24 cellular contexts compared by ENCODE assay signal in the genomic region with DNA sequence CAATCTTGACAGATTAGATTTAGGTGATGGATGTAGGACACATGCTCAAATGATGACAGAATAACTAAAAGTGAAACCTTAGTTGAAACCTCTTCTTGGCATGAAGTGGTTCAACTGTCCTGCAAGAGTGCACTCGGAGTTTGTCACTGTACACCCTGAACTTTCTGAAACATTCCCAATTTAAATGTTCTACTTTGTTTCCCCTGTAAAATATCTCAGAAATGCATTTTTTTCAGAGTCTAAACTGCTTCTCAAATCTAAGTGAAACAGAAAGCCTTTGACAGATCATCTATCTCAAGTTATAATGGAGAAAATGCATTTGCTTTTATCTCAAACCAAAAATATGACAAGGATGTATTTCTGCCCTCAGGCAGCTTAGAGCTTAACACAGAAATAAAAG.
DNase-seq lines count a peak whose midpoint lies in the region; ATAC-seq and TF ChIP-seq lines count a peak whose summit lies in the region.
"Had no signal": no experiment of that assay in that cellular context is flagged by ENCODE, and none has a peak within 500 bp of the region (broad histone marks: within the 10 kb centered on the region; RNA-seq: fewer than 3 reads in every experiment).

No MANE protein-coding gene starts in this region.

- WGBS in SK-N-SH (ENCODE audit: low lambda C conversion rate): 81% methylated on average over 1 of the region's 1 CpG

- H3K79me2 ChIP-seq in SK-N-SH (ENCODE audit: insufficient read depth): peaks cover 86% of the 10 kb centered on the region

- TF ChIP-seq CTCF in HFFc6 (IDR thresholded peaks at IDR 0.05): no peak
- no peak for TF ChIP-seq CTCF in SK-N-SH (IDR thresholded peaks at IDR 0.05)
- no peak for TF ChIP-seq CTCF in GM10266 (IDR thresholded peaks at IDR 0.05; ENCODE audit: control insufficient read depth, insufficient read depth, low read depth, missing control alignments)

- no peaks in the 10 kb centered on the region for H3K9me3 ChIP-seq in SK-N-SH
- H3K9me3 ChIP-seq: BE2C, neutrophil, prostate gland, upper lobe of left lung had no signal

- no peak overlapping the region for H2AFZ ChIP-seq in SK-N-SH (ENCODE audit: low read depth)
- H2AFZ ChIP-seq: GM23248 had no signal

- DNase-seq in EH (ENCODE audit: low read depth) (peak; percentile 72), HFFc6 (no peak), SK-N-SH (no peak), myocyte (ENCODE audit: low read depth) (peak; percentile 44), kidney glomerular epithelial cell (lab: John Stamatoyannopoulos, UW) (no peak), GM10266 (ENCODE audit: extremely low spot score) (no peak), NCI-H1930 (lab: John Stamatoyannopoulos, UW) (no peak)
- DNase-seq: activated CD8-positive, alpha-beta memory T cell treated with anti-CD3 and anti-CD28 coated beads, Interleukin-2, amount 50 U/mL, for 4 hours; aorta; BE2C; caudate nucleus; dorsolateral prefrontal cortex; GM23248; head of caudate nucleus; MV-4-11; NCI-H187; NCI-H526 treated with DMSO at 0.1 percent for 48 hours; upper lobe of left lung had no signal

- H3K36me3 Mint-ChIP-seq in HFFc6 (ENCODE audit: low read depth): peaks cover 27% of the 10 kb centered on the region
- H3K36me3 Mint-ChIP-seq: activated naive CD4-positive, alpha-beta T cell treated with anti-CD3 and anti-CD28 coated beads, Interleukin-2, amount 50 U/mL, for 24 hours had no signal

- no peaks in the 10 kb centered on the region for H3K27me3 Mint-ChIP-seq in HFFc6 (ENCODE audit: insufficient read depth)

- POLR2A ChIA-PET in SK-N-SH (lab: Yijun Ruan, JAX): no interaction called here

- H3K9me3 Mint-ChIP-seq in HFFc6: no peaks in the 10 kb centered on the region
- H3K9me3 Mint-ChIP-seq: activated naive CD4-positive, alpha-beta T cell treated with anti-CD3 and anti-CD28 coated beads, Interleukin-2, amount 50 U/mL, for 24 hours; activated T-helper 17 cell treated with anti-CD3 and anti-CD28 coated beads, Interleukin-2, amount 50 U/mL, for 72 hours; WTC11 had no signal

- H3K36me3 ChIP-seq in SK-N-SH (replicated peaks in 1 of 2; ENCODE audit: control insufficient read depth in 1 of 2, insufficient read depth in 2 of 2, low read length in 1 of 2): peaks cover 8 to 41% of the 10 kb centered on the region in 2 experiments
- H3K36me3 ChIP-seq: BE2C, neutrophil, prostate gland, upper lobe of left lung had no signal

- H3K27ac Mint-ChIP-seq in HFFc6: peak overlapping the region; percentile 46; the same call in 1 of the 2 replicates
- H3K27ac Mint-ChIP-seq: activated naive CD4-positive, alpha-beta T cell treated with anti-CD3 and anti-CD28 coated beads, Interleukin-2, amount 50 U/mL, for 24 hours; activated T-helper 17 cell treated with anti-CD3 and anti-CD28 coated beads, Interleukin-2, amount 50 U/mL, for 72 hours; WTC11 had no signal

- no peaks in the 10 kb centered on the region for H3K27me3 ChIP-seq in SK-N-SH (ENCODE audit: insufficient read depth)
- H3K27me3 ChIP-seq: BE2C, dorsolateral prefrontal cortex, neutrophil, upper lobe of left lung had no signal

- peaks cover 49% of the 10 kb centered on the region for H3K4me1 Mint-ChIP-seq in HFFc6 (ENCODE audit: low read depth)
- H3K4me1 Mint-ChIP-seq: activated naive CD4-positive, alpha-beta T cell treated with anti-CD3 and anti-CD28 coated beads, Interleukin-2, amount 50 U/mL, for 24 hours; activated T-helper 17 cell treated with anti-CD3 and anti-CD28 coated beads, Interleukin-2, amount 50 U/mL, for 72 hours had no signal

- no peak overlapping the region for H3K4me3 ChIP-seq in SK-N-SH (ENCODE audit: low read depth in 2 of 2, low read length in 1 of 2)
- H3K4me3 ChIP-seq: dorsolateral prefrontal cortex, GM23248, prostate gland, upper lobe of left lung had no signal

- no peak overlapping the region for H3K4me3 Mint-ChIP-seq in HFFc6
- H3K4me3 Mint-ChIP-seq: activated naive CD4-positive, alpha-beta T cell treated with anti-CD3 and anti-CD28 coated beads, Interleukin-2, amount 50 U/mL, for 24 hours; activated T-helper 17 cell treated with anti-CD3 and anti-CD28 coated beads, Interleukin-2, amount 50 U/mL, for 72 hours; WTC11 had no signal

- H3K9ac ChIP-seq in SK-N-SH: no peak overlapping the region
- H3K9ac ChIP-seq: GM23248 had no signal

- CTCF ChIA-PET in SK-N-SH (lab: Yijun Ruan, JAX): interaction anchor here (1.3 kb wide), 1 partner anchor 33 kb away, joined by 8 read pairs; no protein-coding TSS in a partner anchor

- no peak for TF ChIP-seq RAD21 in SK-N-SH (IDR thresholded peaks at IDR 0.05; ENCODE audit: low read length)

- no peak overlapping the region for H3K4me2 ChIP-seq in SK-N-SH

- H3K9me2 ChIP-seq in SK-N-SH: no peaks in the 10 kb centered on the region

- H3K27ac ChIP-seq in SK-N-SH (ENCODE audit: low read depth in 2 of 2, low read length in 1 of 2): no peak overlapping the region; a peak in 1 of 4 replicates
- H3K27ac ChIP-seq: dorsolateral prefrontal cortex, GM23248, neutrophil, prostate gland, upper lobe of left lung had no signal

- ATAC-seq in HG03342 (IDR thresholded peaks at IDR 0.05; ENCODE audit: unreplicated experiment): no peak
- ATAC-seq: activated T-helper 17 cell treated with anti-CD3 and anti-CD28 coated beads, Interleukin-2, amount 50 U/mL, for 72 hours; WTC11 had no signal

- no peak for TF ChIP-seq EP300 in SK-N-SH (IDR thresholded peaks at IDR 0.05; ENCODE audit: borderline replicate concordance in 1 of 2, low read depth in 1 of 2, low read length in 1 of 2)

- peaks cover 52% of the 10 kb centered on the region for H4K20me1 ChIP-seq in SK-N-SH (ENCODE audit: insufficient read depth)

- peaks cover 25% of the 10 kb centered on the region for H3F3A ChIP-seq in SK-N-SH (replicated peaks; ENCODE audit: insufficient read depth)

- H3K4me1 ChIP-seq in SK-N-SH (ENCODE audit: control insufficient read depth in 1 of 2, insufficient read depth in 2 of 2, low read depth in 1 of 2, low read length in 1 of 2): peaks cover 2 to 16% of the 10 kb centered on the region in 2 experiments; a peak in 3 of 4 replicates
- H3K4me1 ChIP-seq: BE2C, prostate gland had no signal

TF ChIP-seq in SK-N-SH, 30 proteins besides CTCF, POLR2A, EP300 and RAD21:
- TF ChIP-seq, protein P1, sequence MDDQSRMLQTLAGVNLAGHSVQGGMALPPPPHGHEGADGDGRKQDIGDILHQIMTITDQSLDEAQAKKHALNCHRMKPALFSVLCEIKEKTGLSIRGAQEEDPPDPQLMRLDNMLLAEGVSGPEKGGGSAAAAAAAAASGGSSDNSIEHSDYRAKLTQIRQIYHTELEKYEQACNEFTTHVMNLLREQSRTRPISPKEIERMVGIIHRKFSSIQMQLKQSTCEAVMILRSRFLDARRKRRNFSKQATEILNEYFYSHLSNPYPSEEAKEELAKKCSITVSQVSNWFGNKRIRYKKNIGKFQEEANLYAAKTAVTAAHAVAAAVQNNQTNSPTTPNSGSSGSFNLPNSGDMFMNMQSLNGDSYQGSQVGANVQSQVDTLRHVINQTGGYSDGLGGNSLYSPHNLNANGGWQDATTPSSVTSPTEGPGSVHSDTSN (IDR thresholded peaks at IDR 0.05): peak; percentile 24; the same call in 1 of the 2 replicates
- TF ChIP-seq RCOR1 (IDR thresholded peaks at IDR 0.05; ENCODE audit: low read length) (no peak), FOXJ3 (CRISPR knock-in tag; IDR thresholded peaks at IDR 0.05) (no peak), TCF12 (IDR thresholded peaks at IDR 0.05) (0 out of 2 replicates have a peak, but pooled peaks have one; percentile 7)

Comparison
In these comparisons a context has a peak if more than half of its experiments do, and no peak if none do; other contexts are left out.
1. DNase-seq: peak in EH (single experiment) and myocyte (single experiment); none in HFFc6 (single experiment), SK-N-SH (single experiment), kidney glomerular epithelial cell (single experiment), GM10266 (single experiment) and NCI-H1930 (0 of 2).